ENCODE assay signal across 15 cellular contexts in genomic region chr20:32507998-32508774, GRCh38.
DNase-seq lines count a peak whose midpoint lies in the region; ATAC-seq, FAIRE-seq and TF ChIP-seq lines count a peak whose summit lies in the region.
"Had no signal": no experiment of that assay in that cellular context is flagged by ENCODE, and none has a peak within 500 bp of the region (broad histone marks: within the 10 kb centered on the region; RNA-seq: fewer than 3 reads in every experiment).

No MANE protein-coding gene starts in this region.

- H3K23ac ChIP-seq in H9 (ENCODE audit: insufficient read length, low read depth, low read length) = no peak overlapping the region

- TF ChIP-seq RAD21 in HepG2 (CRISPR knock-in tag; IDR thresholded peaks at IDR 0.05) = no peak

- H3K9ac ChIP-seq in H9 (ENCODE audit: extremely low read depth, insufficient read length, low read length) = no peak overlapping the region
- no peak overlapping the region for H3K9ac ChIP-seq in HepG2 (ENCODE audit: insufficient read depth, low read depth, low read length)
- H3K9ac ChIP-seq: GM23248 had no signal

- H3K36me3 Mint-ChIP-seq in CD14-positive monocyte = peaks cover 3 to 10% of the 10 kb centered on the region in 2 donors
- no peaks in the 10 kb centered on the region for H3K36me3 Mint-ChIP-seq in H9 (ENCODE audit: insufficient read depth in 1 of 3, low read depth in 3 of 3)

- H2AK5ac ChIP-seq in H9 (ENCODE audit: insufficient read length, low read length) = no peak overlapping the region

- H3K27ac Mint-ChIP-seq in CD14-positive monocyte (peak overlapping the region in 3 of 7 donors; percentile 26 to 46 (median 35)), H9 (no peak overlapping the region)

- no peaks in the 10 kb centered on the region for H3K9me3 ChIP-seq in H9 (ENCODE audit: control insufficient read depth, low read depth, low read length)
- no peaks in the 10 kb centered on the region for H3K9me3 ChIP-seq in HepG2 (ENCODE audit: low read length)
- H3K9me3 ChIP-seq: left ventricle myocardium inferior, stomach had no signal

- H4K5ac ChIP-seq in H9 (ENCODE audit: insufficient read length, low read depth, low read length) = no peak overlapping the region

- H4K20me1 ChIP-seq in H9 (ENCODE audit: control insufficient read depth, insufficient read depth, insufficient read length) (no peaks in the 10 kb centered on the region), HepG2 (ENCODE audit: insufficient read depth, low read length) (no peaks in the 10 kb centered on the region)

- no peak overlapping the region for H2BK20ac ChIP-seq in H9 (ENCODE audit: low read depth, low read length, poor library complexity, severe bottlenecking)

- TF ChIP-seq CTCF in CD14-positive monocyte (IDR thresholded peaks at IDR 0.05) (no peak), H9 (conservative IDR thresholded peaks at IDR 0.05) (no peak), HepG2 (CRISPR knock-in tag; IDR thresholded peaks at IDR 0.05) (no peak)

- H3K9me3 Mint-ChIP-seq in CD14-positive monocyte (no peaks in the 10 kb centered on the region), H9 (no peaks in the 10 kb centered on the region)

- H3K14ac ChIP-seq in H9 (ENCODE audit: insufficient read depth, low read length) = no peak overlapping the region

- H3K27ac ChIP-seq in H9 (ENCODE audit: insufficient read length, low read depth, low read length) = no peak overlapping the region
- H3K27ac ChIP-seq in HepG2 (ENCODE audit: extremely low read length, insufficient read depth, low read length) = no peak overlapping the region
- H3K27ac ChIP-seq: GM23248, left ventricle myocardium inferior, stomach had no signal

- no peak overlapping the region for H4K91ac ChIP-seq in H9 (ENCODE audit: insufficient read length, low read depth, low read length)

- H3K4me1 Mint-ChIP-seq in CD14-positive monocyte (peaks cover 79% of the 10 kb centered on the region), H9 (peaks cover 31 to 32% of the 10 kb centered on the region in 2 experiments)

- no peak overlapping the region for H2BK5ac ChIP-seq in H9 (ENCODE audit: insufficient read length, low read length)

- H3K79me1 ChIP-seq in H9 (ENCODE audit: insufficient read depth, low read depth, low read length, poor library complexity, severe bottlenecking) = no peaks in the 10 kb centered on the region

- no CpG with 5 or more reads among the region's 11 CpGs for WGBS in H9 (ENCODE audit: extremely low coverage, insufficient read length, low lambda C conversion rate)
- WGBS in HepG2 (ENCODE audit: low lambda C conversion rate) = 88% methylated on average over 11 of the region's 11 CpGs

- DNase-seq in CD14-positive monocyte (ENCODE audit: low spot score) (no peak), H9 (peak; percentile 17), SIG-M5 (lab: John Stamatoyannopoulos, UW) (peak; percentile 51), HepG2 (ENCODE audit: low spot score) (no peak), NCI-H510A (lab: John Stamatoyannopoulos, UW) (no peak), NCI-H226 (no peak), CD1c-positive myeloid dendritic cell (ENCODE audit: extremely low spot score) (no peak), NCI-H345 treated with DMSO at 0.1 percent for 48 hours (lab: John Stamatoyannopoulos, UW; ENCODE audit: unreplicated experiment) (no peak)
- DNase-seq: erythroblast, GM23248, left ventricle myocardium inferior, NCI-H2171, stomach had no signal

- H3K4me2 ChIP-seq in H9 (ENCODE audit: insufficient read depth, insufficient read length, low read length) (no peak overlapping the region), HepG2 (ENCODE audit: low read depth, low read length) (no peak overlapping the region)
- H3K4me2 ChIP-seq: hepatocyte had no signal

- no peak overlapping the region for H3K18ac ChIP-seq in H9 (ENCODE audit: insufficient read length, low read depth, low read length)

- in situ Hi-C loops in HepG2 (cut with HindIII; ENCODE audit: extremely low pct_ligation_motif_present, low pct_unique_long_range_greater_than_20kb) = loop anchor here (25.0 kb wide), 1 partner anchor 254 kb away; the partner anchor contains the start of gene DNMT3B

- POLR2A ChIA-PET in HepG2 (lab: Yijun Ruan, JAX) = no interaction called here

- H4K8ac ChIP-seq in H9 (replicated peaks; ENCODE audit: insufficient read length, low read depth, low read length) = no peak overlapping the region

- no peaks in the 10 kb centered on the region for H3K79me2 ChIP-seq in H9 (ENCODE audit: insufficient read depth, low read length)
- H3K79me2 ChIP-seq in HepG2 (ENCODE audit: insufficient read depth, low read length) = no peaks in the 10 kb centered on the region
- H3K79me2 ChIP-seq: hepatocyte had no signal

- peak overlapping the region; percentile 34 to 59 for H3K4me3 Mint-ChIP-seq in CD14-positive monocyte
- no peak overlapping the region for H3K4me3 Mint-ChIP-seq in H9

- intact Hi-C loops in CD14-positive monocyte (cut with micrococcal nuclease) = no loop called here
- intact Hi-C loops in HepG2 (cut with micrococcal nuclease; ENCODE audit: unreplicated experiment) = no loop called here

- no peaks in the 10 kb centered on the region for H3K23me2 ChIP-seq in H9 (ENCODE audit: insufficient read length, low read depth, low read length, poor library complexity, severe bottlenecking)

- H3T11ph ChIP-seq in H9 (ENCODE audit: low read length) = no peak overlapping the region

- H3K4ac ChIP-seq in H9 (ENCODE audit: low read depth, low read length) = no peak overlapping the region

- H2BK120ac ChIP-seq in H9 (ENCODE audit: low read depth, low read length, poor library complexity, severe bottlenecking) = no peak overlapping the region

- H3K27me3 ChIP-seq in H9 (ENCODE audit: insufficient read depth, low read length) (no peaks in the 10 kb centered on the region), HepG2 (ENCODE audit: control insufficient read depth in 1 of 2, insufficient read depth in 2 of 2, low read length in 2 of 2) (no peaks in the 10 kb centered on the region)
- H3K27me3 ChIP-seq: hepatocyte, stomach had no signal

- BruUV-seq in HepG2 (replicated peaks; lab: Mats Ljungman, UMichigan) = no TSS peak

- H3K36me3 ChIP-seq in HepG2 (replicated peaks in 1 of 2; ENCODE audit: control insufficient read depth in 1 of 2, insufficient read depth in 2 of 2, low read length in 2 of 2) = no peaks in the 10 kb centered on the region
- H3K36me3 ChIP-seq: left ventricle myocardium inferior, stomach had no signal

- CTCF ChIA-PET in HepG2 (lab: Yijun Ruan, JAX; ENCODE audit: low intra/inter-chr PET ratio, low total read pairs) = no interaction called here

- TF ChIP-seq POLR2A in HepG2 (IDR thresholded peaks at IDR 0.05; ENCODE audit: insufficient read depth in 1 of 2, low read depth in 2 of 2, low read length in 2 of 2) = no peak

- H2BK12ac ChIP-seq in H9 (ENCODE audit: insufficient read length, low read depth, low read length) = no peak overlapping the region

- H3K27me3 Mint-ChIP-seq in CD14-positive monocyte (ENCODE audit: low read depth in 3 of 3) (peaks cover 0 to 2% (median 0%) of the 10 kb centered on the region in 3 donors), H9 (ENCODE audit: low read depth) (peaks cover 7% of the 10 kb centered on the region)

- H3K56ac ChIP-seq in H9 (ENCODE audit: insufficient read length, low read depth, low read length) = no peak overlapping the region

- no peak overlapping the region for H3K4me3 ChIP-seq in HepG2 (replicated peaks in 1 of 3; ENCODE audit: insufficient read depth in 1 of 3, low read depth in 2 of 3, low read length in 3 of 3)
- H3K4me3 ChIP-seq: GM23248, hepatocyte, left ventricle myocardium inferior, stomach had no signal

- TF ChIP-seq EP300 in HepG2 (IDR thresholded peaks at IDR 0.05; ENCODE audit: low read depth in 2 of 2, low read length in 2 of 2) (no peak), HepG2 (CRISPR knock-in tag; IDR thresholded peaks at IDR 0.05; ENCODE audit: borderline replicate concordance) (0 out of 2 replicates have a peak, but pooled peaks have one; percentile 6)

- H2AFZ ChIP-seq in H9 (ENCODE audit: low read length) (no peak overlapping the region), HepG2 (ENCODE audit: low read length) (no peak overlapping the region)
- H2AFZ ChIP-seq: GM23248, hepatocyte had no signal

- ATAC-seq in HepG2 = no peak
- ATAC-seq: sciatic nerve had no signal

- no peak overlapping the region for H2BK15ac ChIP-seq in H9 (ENCODE audit: low read depth, low read length)

- H3K4me1 ChIP-seq in H9 (ENCODE audit: insufficient read depth, low read length) (no peaks in the 10 kb centered on the region; the same call in 1 of the 2 replicates), HepG2 (ENCODE audit: insufficient read depth, low read length) (peaks cover 60% of the 10 kb centered on the region)
- H3K4me1 ChIP-seq: left ventricle myocardium inferior had no signal

- no peak for FAIRE-seq in HepG2 (lab: Jason Lieb, UNC)

TF ChIP-seq in HepG2, 621 proteins besides CTCF, POLR2A, EP300 and RAD21:
- TF ChIP-seq YY1 (IDR thresholded peaks at IDR 0.05; ENCODE audit: insufficient read depth, insufficient replicate concordance, low read depth, low read length) = no peak
- no peak for TF ChIP-seq ZNF510 (CRISPR knock-in tag; IDR thresholded peaks at IDR 0.05; ENCODE audit: low read depth)
- TF ChIP-seq KDM5B (CRISPR knock-in tag; IDR thresholded peaks at IDR 0.05; ENCODE audit: borderline replicate concordance) = 0 out of 2 replicates have a peak, but pooled peaks have one; percentile 3
- no peak for TF ChIP-seq HIVEP1 (CRISPR knock-in tag; IDR thresholded peaks at IDR 0.05)
- TF ChIP-seq HOXA3 (CRISPR knock-in tag; IDR thresholded peaks at IDR 0.05) = 0 out of 2 replicates have a peak, but pooled peaks have one; percentile 21
- TF ChIP-seq TARDBP (CRISPR knock-in tag; IDR thresholded peaks at IDR 0.05) = no peak
- TF ChIP-seq, protein P1, sequence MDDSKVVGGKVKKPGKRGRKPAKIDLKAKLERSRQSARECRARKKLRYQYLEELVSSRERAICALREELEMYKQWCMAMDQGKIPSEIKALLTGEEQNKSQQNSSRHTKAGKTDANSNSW (CRISPR knock-in tag; IDR thresholded peaks at IDR 0.05; ENCODE audit: borderline replicate concordance) = no peak
- TF ChIP-seq MXI1 (IDR thresholded peaks at IDR 0.05; ENCODE audit: borderline replicate concordance, low read depth, low read length) = no peak
- TF ChIP-seq MNT (IDR thresholded peaks at IDR 0.05) = peak; percentile 81

Comparison
In these comparisons a context has a peak if more than half of its experiments do, and no peak if none do; other contexts are left out.
1. DNase-seq: peak in H9 (single experiment) and SIG-M5 (single experiment); none in CD14-positive monocyte (single experiment), HepG2 (single experiment), NCI-H510A (single experiment), NCI-H226 (single experiment), CD1c-positive myeloid dendritic cell (single experiment) and NCI-H345 treated with DMSO at 0.1 percent for 48 hours (single experiment).
2. H3K4me3 Mint-ChIP-seq: peak in CD14-positive monocyte (2 of 2); none in H9 (0 of 2).